ENCODE assay signal across 21 cellular contexts in genomic region chr2:225512873-225513580, GRCh38.
DNase-seq lines count a peak whose midpoint lies in the region; ATAC-seq and TF ChIP-seq lines count a peak whose summit lies in the region.
"Had no signal": no experiment of that assay in that cellular context is flagged by ENCODE, and none has a peak within 500 bp of the region (broad histone marks: within the 10 kb centered on the region; RNA-seq: fewer than 3 reads in every experiment).

No MANE protein-coding gene starts in this region.

- H3K36me3 Mint-ChIP-seq in progenitor cell of endocrine pancreas (ENCODE audit: insufficient read depth) = no peaks in the 10 kb centered on the region
- H3K36me3 Mint-ChIP-seq: natural killer cell had no signal

- peaks cover 4% of the 10 kb centered on the region for H3K27me3 Mint-ChIP-seq in progenitor cell of endocrine pancreas
- H3K27me3 Mint-ChIP-seq: activated CD4-positive, alpha-beta T cell treated with anti-CD3 and anti-CD28 coated beads, Interleukin-2, amount 10 ng/mL, durations not matched to agents 7 days and 5 days had no signal

- H3K4me1 ChIP-seq in Peyer's patch = no peaks in the 10 kb centered on the region
- H3K4me1 ChIP-seq: lower lobe of right lung, suprapubic skin had no signal

- DNase-seq in EL = peak; percentile 71
- peak; percentile 82 for DNase-seq in M059J (ENCODE audit: low read depth)
- peak; percentile 84 for DNase-seq in choroid plexus epithelial cell (ENCODE audit: low read depth)
- DNase-seq in progenitor cell of endocrine pancreas (ENCODE audit: low spot score, unreplicated experiment) = no peak
- DNase-seq in activated CD4-positive, alpha-beta T cell treated with anti-CD3 and anti-CD28 coated beads for 48 hours = no peak
- DNase-seq in NCI-H2107 (lab: John Stamatoyannopoulos, UW) = no peak
- no peak for DNase-seq in Peyer's patch
- DNase-seq: activated CD4-positive, alpha-beta T cell treated with anti-CD3 and anti-CD28 coated beads, Interleukin-2, amount 10 ng/mL, durations not matched to agents 7 days and 5 days; activated naive CD4-positive, alpha-beta T cell treated with anti-CD3 and anti-CD28 coated beads, Interleukin-2, amount 50 U/mL, for 16 hours; activated T-cell treated with anti-CD3 and anti-CD28 coated beads for 4 hours; caudate nucleus; effector memory CD8-positive, alpha-beta T cell; lower lobe of right lung; natural killer cell; NCI-H1417 treated with DMSO at 0.1 percent for 48 hours; NCI-H446; SJCRH30 had no signal

- H3K27ac Mint-ChIP-seq in progenitor cell of endocrine pancreas = peak overlapping the region; percentile 43
- H3K27ac Mint-ChIP-seq: activated CD4-positive, alpha-beta T cell treated with anti-CD3 and anti-CD28 coated beads, Interleukin-2, amount 10 ng/mL, durations not matched to agents 7 days and 5 days; effector memory CD8-positive, alpha-beta T cell; natural killer cell had no signal

- no peaks in the 10 kb centered on the region for H3K27me3 ChIP-seq in Peyer's patch
- H3K27me3 ChIP-seq: SJCRH30, suprapubic skin had no signal

- ATAC-seq in GM21360 (IDR thresholded peaks at IDR 0.05; ENCODE audit: unreplicated experiment) = no peak
- ATAC-seq: effector memory CD8-positive, alpha-beta T cell; GM12878; natural killer cell had no signal

- no peak overlapping the region for H3K4me3 Mint-ChIP-seq in progenitor cell of endocrine pancreas (ENCODE audit: low read depth)
- H3K4me3 Mint-ChIP-seq: activated CD4-positive, alpha-beta T cell treated with anti-CD3 and anti-CD28 coated beads, Interleukin-2, amount 10 ng/mL, durations not matched to agents 7 days and 5 days; effector memory CD8-positive, alpha-beta T cell; natural killer cell had no signal

- no peaks in the 10 kb centered on the region for H3K9me3 ChIP-seq in Peyer's patch
- H3K9me3 ChIP-seq: lower lobe of right lung, SJCRH30, suprapubic skin had no signal

- no peaks in the 10 kb centered on the region for H3K36me3 ChIP-seq in Peyer's patch
- H3K36me3 ChIP-seq: lower lobe of right lung, SJCRH30, suprapubic skin had no signal

- peaks cover 7% of the 10 kb centered on the region for H3K4me1 Mint-ChIP-seq in progenitor cell of endocrine pancreas (ENCODE audit: low read depth)
- H3K4me1 Mint-ChIP-seq: activated CD4-positive, alpha-beta T cell treated with anti-CD3 and anti-CD28 coated beads, Interleukin-2, amount 10 ng/mL, durations not matched to agents 7 days and 5 days; natural killer cell had no signal

- peak overlapping the region; percentile 20 for H3K4me3 ChIP-seq in choroid plexus epithelial cell (ENCODE audit: low read depth, low read length)
- H3K4me3 ChIP-seq in Peyer's patch = no peak overlapping the region
- H3K4me3 ChIP-seq: GM12878, lower lobe of right lung, SJCRH30, suprapubic skin had no signal

- H3K27ac ChIP-seq in Peyer's patch = no peak overlapping the region
- H3K27ac ChIP-seq: C4-2B, lower lobe of right lung, SJCRH30, suprapubic skin had no signal

- TF ChIP-seq CTCF in choroid plexus epithelial cell (conservative IDR thresholded peaks at IDR 0.05; ENCODE audit: low read depth, low read length) (peak; percentile 7), progenitor cell of endocrine pancreas (IDR thresholded peaks at IDR 0.05; ENCODE audit: unreplicated experiment) (no peak), Peyer's patch (IDR thresholded peaks at IDR 0.05) (no peak)

- TF ChIP-seq POLR2A in Peyer's patch (IDR thresholded peaks at IDR 0.05) = no peak

- no peaks in the 10 kb centered on the region for H3K9me3 Mint-ChIP-seq in progenitor cell of endocrine pancreas (ENCODE audit: low read depth)
- H3K9me3 Mint-ChIP-seq: activated CD4-positive, alpha-beta T cell treated with anti-CD3 and anti-CD28 coated beads, Interleukin-2, amount 10 ng/mL, durations not matched to agents 7 days and 5 days; effector memory CD8-positive, alpha-beta T cell; natural killer cell had no signal

Comparison
In these comparisons a context has a peak if more than half of its experiments do, and no peak if none do; other contexts are left out.
1. DNase-seq: peak in EL (single experiment), M059J (single experiment) and choroid plexus epithelial cell (single experiment); none in progenitor cell of endocrine pancreas (single experiment), activated CD4-positive, alpha-beta T cell treated with anti-CD3 and anti-CD28 coated beads for 48 hours (single experiment), NCI-H2107 (single experiment) and Peyer's patch (0 of 3).